ENCODE assay signal across 8 cellular contexts in genomic region chr5:79235578-79236363, GRCh38. TPM values are rescaled to one million over a fixed set of nuclear protein-coding genes. Genes with fewer than 3 reads are reported as not detected.
DNase-seq lines count a peak whose midpoint lies in the region; ATAC-seq and FAIRE-seq lines count a peak whose summit lies in the region.

A gene with protein sequence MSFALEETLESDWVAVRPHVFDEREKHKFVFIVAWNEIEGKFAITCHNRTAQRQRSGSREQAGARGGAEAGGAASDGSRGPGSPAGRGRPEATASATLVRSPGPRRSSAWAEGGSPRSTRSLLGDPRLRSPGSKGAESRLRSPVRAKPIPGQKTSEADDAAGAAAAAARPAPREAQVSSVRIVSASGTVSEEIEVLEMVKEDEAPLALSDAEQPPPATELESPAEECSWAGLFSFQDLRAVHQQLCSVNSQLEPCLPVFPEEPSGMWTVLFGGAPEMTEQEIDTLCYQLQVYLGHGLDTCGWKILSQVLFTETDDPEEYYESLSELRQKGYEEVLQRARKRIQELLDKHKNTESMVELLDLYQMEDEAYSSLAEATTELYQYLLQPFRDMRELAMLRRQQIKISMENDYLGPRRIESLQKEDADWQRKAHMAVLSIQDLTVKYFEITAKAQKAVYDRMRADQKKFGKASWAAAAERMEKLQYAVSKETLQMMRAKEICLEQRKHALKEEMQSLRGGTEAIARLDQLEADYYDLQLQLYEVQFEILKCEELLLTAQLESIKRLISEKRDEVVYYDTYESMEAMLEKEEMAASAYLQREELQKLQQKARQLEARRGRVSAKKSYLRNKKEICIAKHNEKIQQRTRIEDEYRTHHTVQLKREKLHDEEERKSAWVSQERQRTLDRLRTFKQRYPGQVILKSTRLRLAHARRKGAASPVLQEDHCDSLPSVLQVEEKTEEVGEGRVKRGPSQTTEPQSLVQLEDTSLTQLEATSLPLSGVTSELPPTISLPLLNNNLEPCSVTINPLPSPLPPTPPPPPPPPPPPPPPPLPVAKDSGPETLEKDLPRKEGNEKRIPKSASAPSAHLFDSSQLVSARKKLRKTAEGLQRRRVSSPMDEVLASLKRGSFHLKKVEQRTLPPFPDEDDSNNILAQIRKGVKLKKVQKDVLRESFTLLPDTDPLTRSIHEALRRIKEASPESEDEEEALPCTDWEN (plus strand): TSS chr5:79236131. CDS start chr5:79236651, 520 bp downstream.

- DNase-seq in DMS114 treated with DMSO at 0.1 percent for 48 hours (lab: John Stamatoyannopoulos, UW; ENCODE audit: unreplicated experiment) (peak; percentile 68), RCC 7860 (ENCODE audit: low spot score) (peak; percentile 20), fibroblast of peridontal ligament (ENCODE audit: extremely low read depth) (peak; percentile 82)
- DNase-seq in natural killer cell treated with Interleukin-12 subunit alpha and Interleukin-12 subunit beta and Interleukin-15 and Interleukin-18, amount 100 ng/mL, for 72 hours (ENCODE audit: low spot score): peak; percentile 81
- peak; percentile 83 for DNase-seq in stimulated activated naive CD4-positive, alpha-beta T cell treated with Interleukin-2 at 50 U/mL for 16 hours (lab: John Stamatoyannopoulos, UW)

- ATAC-seq in GM21528 (IDR thresholded peaks at IDR 0.05; ENCODE audit: low FRiP score, unreplicated experiment): peak; percentile 68
- ATAC-seq in activated T-helper 17 cell treated with anti-CD3 and anti-CD28 coated beads, Interleukin-2, amount 50 U/mL, for 72 hours (replicated peaks): peak; percentile 76
- peak; percentile 89 to 91 for ATAC-seq in natural killer cell treated with Interleukin-12 subunit alpha and Interleukin-12 subunit beta and Interleukin-15 and Interleukin-18, amount 100 ng/mL, for 72 hours

- H3K4me3 Mint-ChIP-seq in IgD-negative memory B cell: peak within 1 kb of the TSS; percentile 91 to 98 (median 97)
- peak within 1 kb of the TSS; percentile 86 for H3K4me3 Mint-ChIP-seq in activated T-helper 17 cell treated with anti-CD3 and anti-CD28 coated beads, Interleukin-2, amount 50 U/mL, for 72 hours
- H3K4me3 Mint-ChIP-seq in natural killer cell treated with Interleukin-12 subunit alpha and Interleukin-12 subunit beta and Interleukin-15 and Interleukin-18, amount 100 ng/mL, for 72 hours: peak within 1 kb of the TSS; percentile 86

- peaks cover 20 to 29% (median 24%) of the 10 kb centered on the region in 3 donors for H3K4me1 Mint-ChIP-seq in IgD-negative memory B cell
- peaks cover 6% of the 10 kb centered on the region for H3K4me1 Mint-ChIP-seq in activated T-helper 17 cell treated with anti-CD3 and anti-CD28 coated beads, Interleukin-2, amount 50 U/mL, for 72 hours
- peaks cover 16 to 19% of the 10 kb centered on the region in 2 donors for H3K4me1 Mint-ChIP-seq in natural killer cell treated with Interleukin-12 subunit alpha and Interleukin-12 subunit beta and Interleukin-15 and Interleukin-18, amount 100 ng/mL, for 72 hours (ENCODE audit: low read depth in 2 of 2)

- H3K27ac Mint-ChIP-seq in IgD-negative memory B cell: peak within 1 kb of the TSS; percentile 96 to 99 (median 99)
- H3K27ac Mint-ChIP-seq in activated T-helper 17 cell treated with anti-CD3 and anti-CD28 coated beads, Interleukin-2, amount 50 U/mL, for 72 hours: peak within 1 kb of the TSS; percentile 98
- H3K27ac Mint-ChIP-seq in natural killer cell treated with Interleukin-12 subunit alpha and Interleukin-12 subunit beta and Interleukin-15 and Interleukin-18, amount 100 ng/mL, for 72 hours: peak within 1 kb of the TSS; percentile 95 to 96

- no peaks in the 10 kb centered on the region for H3K27me3 Mint-ChIP-seq in IgD-negative memory B cell
- H3K27me3 Mint-ChIP-seq in activated T-helper 17 cell treated with anti-CD3 and anti-CD28 coated beads, Interleukin-2, amount 50 U/mL, for 72 hours: no peaks in the 10 kb centered on the region
- H3K27me3 Mint-ChIP-seq in natural killer cell treated with Interleukin-12 subunit alpha and Interleukin-12 subunit beta and Interleukin-15 and Interleukin-18, amount 100 ng/mL, for 72 hours: no peaks in the 10 kb centered on the region

- no peak for FAIRE-seq in RCC 7860 (lab: Jason Lieb, UNC)

- H3K9me3 Mint-ChIP-seq in IgD-negative memory B cell: no peaks in the 10 kb centered on the region
- no peaks in the 10 kb centered on the region for H3K9me3 Mint-ChIP-seq in activated T-helper 17 cell treated with anti-CD3 and anti-CD28 coated beads, Interleukin-2, amount 50 U/mL, for 72 hours
- no peaks in the 10 kb centered on the region for H3K9me3 Mint-ChIP-seq in natural killer cell treated with Interleukin-12 subunit alpha and Interleukin-12 subunit beta and Interleukin-15 and Interleukin-18, amount 100 ng/mL, for 72 hours

- H3K36me3 Mint-ChIP-seq in IgD-negative memory B cell: no peaks in the 10 kb centered on the region
- H3K36me3 Mint-ChIP-seq in activated T-helper 17 cell treated with anti-CD3 and anti-CD28 coated beads, Interleukin-2, amount 50 U/mL, for 72 hours (ENCODE audit: low read depth): peaks cover 23% of the 10 kb centered on the region
- H3K36me3 Mint-ChIP-seq in natural killer cell treated with Interleukin-12 subunit alpha and Interleukin-12 subunit beta and Interleukin-15 and Interleukin-18, amount 100 ng/mL, for 72 hours: no peaks in the 10 kb centered on the region

RNA-seq across cellular contexts. Expression of the gene that starts here (rescaled TPM):
- polyA plus RNA-seq in IgD-negative memory B cell: 4.6 TPM
- 10 to 100 TPM; 11.2 to 13.9 TPM for total RNA-seq in activated T-helper 17 cell treated with anti-CD3 and anti-CD28 coated beads, Interleukin-2, amount 50 U/mL, for 72 hours
- total RNA-seq in natural killer cell treated with Interleukin-12 subunit alpha and Interleukin-12 subunit beta and Interleukin-15 and Interleukin-18, amount 100 ng/mL, for 72 hours: 1 to 10 TPM; 3.4 to 5.4 TPM

Comparison
In these comparisons a context has a peak if more than half of its experiments do, and no peak if none do; other contexts are left out.
1. Peak in every context shown above with its lines: DNase-seq and ATAC-seq.
2. DNase-seq: peak in every context shown above with its lines; median percentile 83 in stimulated activated naive CD4-positive, alpha-beta T cell treated with Interleukin-2 at 50 U/mL for 16 hours; 82 in fibroblast of peridontal ligament; 81 in natural killer cell treated with Interleukin-12 subunit alpha and Interleukin-12 subunit beta and Interleukin-15 and Interleukin-18, amount 100 ng/mL, for 72 hours; 68 in DMS114 treated with DMSO at 0.1 percent for 48 hours; 20 in RCC 7860.